ENCODE assay signal across 29 cellular contexts in the genomic region with DNA sequence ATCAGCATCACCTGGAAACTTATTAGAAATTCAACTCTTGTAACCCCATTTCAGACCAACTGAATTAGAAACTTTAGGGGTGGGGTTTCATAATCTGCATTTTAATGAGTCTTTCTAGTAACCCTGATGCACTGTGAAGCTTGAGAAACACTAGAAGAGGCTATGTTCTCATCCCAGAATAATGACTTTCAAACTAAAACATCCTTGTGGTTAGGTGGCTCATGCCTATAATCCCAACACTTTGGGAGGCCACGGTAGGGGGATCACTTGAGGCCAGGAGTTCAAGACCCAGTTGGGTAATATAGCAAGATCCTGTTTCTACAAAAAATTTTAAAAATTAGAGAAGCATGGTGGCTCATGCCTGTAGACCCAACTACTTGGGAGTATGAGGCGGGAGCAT.
DNase-seq lines count a peak whose midpoint lies in the region; ATAC-seq and TF ChIP-seq lines count a peak whose summit lies in the region.
"Had no signal": no experiment of that assay in that cellular context is flagged by ENCODE, and none has a peak within 500 bp of the region (broad histone marks: within the 10 kb centered on the region; RNA-seq: fewer than 3 reads in every experiment).

No MANE protein-coding gene starts in this region.

- H3K27me3 Mint-ChIP-seq in activated CD8-positive, alpha-beta T cell treated with anti-CD3 and anti-CD28 coated beads for 36 hours: no peaks in the 10 kb centered on the region
- H3K27me3 Mint-ChIP-seq: CD8-positive, alpha-beta memory T cell; IgD-negative memory B cell; T-cell had no signal

- CTCF ChIA-PET in activated CD8-positive, alpha-beta T cell treated with anti-CD3 and anti-CD28 coated beads for 36 hours (lab: Charles Lee): no interaction called here

- H3K27ac Mint-ChIP-seq in activated CD8-positive, alpha-beta T cell treated with anti-CD3 and anti-CD28 coated beads for 36 hours: no peak overlapping the region
- H3K27ac Mint-ChIP-seq: CD14-positive monocyte; CD8-positive, alpha-beta memory T cell; GM23338; HFFc6; IgD-negative memory B cell; T-cell had no signal

- H3K4me1 ChIP-seq in gastrocnemius medialis: peaks cover 4 to 5% of the 10 kb centered on the region in 2 donors
- H3K4me1 ChIP-seq: BE2C, SJSA1 had no signal

- H3K36me3 Mint-ChIP-seq in activated CD8-positive, alpha-beta T cell treated with anti-CD3 and anti-CD28 coated beads for 36 hours (ENCODE audit: low read depth): no peaks in the 10 kb centered on the region
- H3K36me3 Mint-ChIP-seq: CD14-positive monocyte, IgD-negative memory B cell, T-cell had no signal

- in situ Hi-C loops in gastrocnemius medialis (cut with MboI; ENCODE audit: low sequenced_read_pairs in 4 of 4): no loop called here

- H3K27me3 ChIP-seq in gastrocnemius medialis: no peaks in the 10 kb centered on the region
- H3K27me3 ChIP-seq: BE2C, SJSA1 had no signal

- H3K27ac ChIP-seq in gastrocnemius medialis: no peak overlapping the region
- H3K27ac ChIP-seq: KMS-11, SJSA1 had no signal

- intact Hi-C loops in gastrocnemius medialis (cut with DNase I; ENCODE audit: low total_unique reads): no loop called here
- intact Hi-C loops in activated CD8-positive, alpha-beta T cell treated with anti-CD3 and anti-CD28 coated beads for 36 hours (cut with micrococcal nuclease): no loop called here

- TF ChIP-seq POLR2A in gastrocnemius medialis (IDR thresholded peaks at IDR 0.05): no peak

- no peak overlapping the region for H3K4me3 ChIP-seq in gastrocnemius medialis
- H3K4me3 ChIP-seq: GM23338, HAP-1, SJSA1 had no signal

- no peak for TF ChIP-seq CTCF in gastrocnemius medialis (IDR thresholded peaks at IDR 0.05 in 4 of 5, conservative IDR thresholded peaks at IDR 0.05 in 1 of 5)
- no peak for TF ChIP-seq CTCF in activated CD8-positive, alpha-beta T cell treated with anti-CD3 and anti-CD28 coated beads for 36 hours (IDR thresholded peaks at IDR 0.05)

- no peak for ATAC-seq in gastrocnemius medialis
- ATAC-seq in activated CD8-positive, alpha-beta T cell treated with anti-CD3 and anti-CD28 coated beads for 36 hours: no peak
- ATAC-seq: GM23338, T-cell had no signal

- H3K9me3 Mint-ChIP-seq in activated CD8-positive, alpha-beta T cell treated with anti-CD3 and anti-CD28 coated beads for 36 hours: no peaks in the 10 kb centered on the region
- H3K9me3 Mint-ChIP-seq: CD8-positive, alpha-beta memory T cell; GM23338; HFFc6; IgD-negative memory B cell; T-cell had no signal

- no peaks in the 10 kb centered on the region for H3K9me3 ChIP-seq in gastrocnemius medialis
- H3K9me3 ChIP-seq: BE2C, HAP-1, SJSA1 had no signal

- DNase-seq in EL: peak; percentile 22
- DNase-seq in LHCN-M2 (ENCODE audit: low read depth): peak; percentile 55
- peak; percentile 65 for DNase-seq in fibroblast of peridontal ligament (ENCODE audit: extremely low read depth)
- no peak for DNase-seq in SK-N-DZ (ENCODE audit: low spot score)
- no peak for DNase-seq in gastrocnemius medialis
- DNase-seq in islet precursor cell: no peak
- no peak for DNase-seq in activated CD8-positive, alpha-beta T cell treated with anti-CD3 and anti-CD28 coated beads for 36 hours
- DNase-seq: BE2C; CD8-positive, alpha-beta memory T cell; DMS 273 treated with DMSO at 0.1 percent for 48 hours; DMS79; HFFc6; NCI-H1105; NCI-H1436 treated with DMSO at 0.1 percent for 48 hours; NCI-H1930; NCI-H2107; NCI-H446; NCI-H524 treated with DMSO at 0.1 percent for 48 hours; NCI-H82; NK-92 treated with Interleukin-12 subunit alpha and Interleukin-12 subunit beta, amount 100 ng/mL, for 24 hours; Right ventricle myocardium superior; RPMI8226; T-cell had no signal

- H3K4me3 Mint-ChIP-seq in activated CD8-positive, alpha-beta T cell treated with anti-CD3 and anti-CD28 coated beads for 36 hours: no peak overlapping the region
- H3K4me3 Mint-ChIP-seq: CD14-positive monocyte; CD8-positive, alpha-beta memory T cell; GM23338; HFFc6; IgD-negative memory B cell; T-cell had no signal

- peaks cover 4% of the 10 kb centered on the region for H3K4me1 Mint-ChIP-seq in activated CD8-positive, alpha-beta T cell treated with anti-CD3 and anti-CD28 coated beads for 36 hours (ENCODE audit: low read depth)

- POLR2A ChIA-PET in activated CD8-positive, alpha-beta T cell treated with anti-CD3 and anti-CD28 coated beads for 36 hours (lab: Charles Lee): no interaction called here

- no peaks in the 10 kb centered on the region for H3K36me3 ChIP-seq in gastrocnemius medialis
- H3K36me3 ChIP-seq: BE2C, HAP-1, SJSA1 had no signal

Comparison
In these comparisons a context has a peak if more than half of its experiments do, and no peak if none do; other contexts are left out.
1. DNase-seq: peak in EL (single experiment), LHCN-M2 (single experiment) and fibroblast of peridontal ligament (single experiment); none in SK-N-DZ (single experiment), gastrocnemius medialis (0 of 2), islet precursor cell (single experiment) and activated CD8-positive, alpha-beta T cell treated with anti-CD3 and anti-CD28 coated beads for 36 hours (single experiment).